In genomic region chr9:108967916-108968315, GRCh38 we compare ENCODE assay signal across 20 cellular contexts. TPM values are rescaled to one million over a fixed set of nuclear protein-coding genes. Genes with fewer than 3 reads are reported as not detected.
A peak's percentile ranks its signal among the peaks of the same experiment; 100 is the strongest.
DNase-seq lines count a peak whose midpoint lies in the region; ATAC-seq and TF ChIP-seq lines count a peak whose summit lies in the region.
"Had no signal": no experiment of that assay in that cellular context is flagged by ENCODE, and none has a peak within 500 bp of the region (broad histone marks: within the 10 kb centered on the region; RNA-seq: fewer than 3 reads in every experiment).

No MANE protein-coding gene starts in this region.

- CTCF ChIA-PET in activated naive CD4-positive, alpha-beta T cell treated with anti-CD3 and anti-CD28 coated beads for 36 hours (lab: Charles Lee), result no interaction called here

- H3K9me3 Mint-ChIP-seq in chondrocyte (ENCODE audit: low read depth) (peaks cover 5% of the 10 kb centered on the region), osteocyte (ENCODE audit: unreplicated experiment) (peaks cover 6% of the 10 kb centered on the region), endothelial cell (ENCODE audit: unreplicated experiment) (no peaks in the 10 kb centered on the region)
- peaks cover 13% of the 10 kb centered on the region for H3K9me3 Mint-ChIP-seq in activated naive CD4-positive, alpha-beta T cell treated with anti-CD3 and anti-CD28 coated beads for 36 hours

- peak overlapping the region; percentile 6; the same call in 1 of the 2 replicates for H3K4me3 ChIP-seq in SK-N-MC
- H3K4me3 ChIP-seq: Peyer's patch, SJSA1 had no signal

- H3K27ac ChIP-seq in SK-N-MC, result peak overlapping the region; percentile 75
- H3K27ac ChIP-seq: KMS-11, Peyer's patch, SJSA1 had no signal

- no peak for TF ChIP-seq CTCF in chondrocyte (IDR thresholded peaks at IDR 0.05)
- no peak for TF ChIP-seq CTCF in osteocyte (IDR thresholded peaks at IDR 0.05)
- no peak for TF ChIP-seq CTCF in endothelial cell (IDR thresholded peaks at IDR 0.05; ENCODE audit: unreplicated experiment)

- H3K27ac Mint-ChIP-seq in chondrocyte (ENCODE audit: unreplicated experiment) (peak overlapping the region; percentile 25), osteocyte (ENCODE audit: unreplicated experiment) (peak overlapping the region; percentile 43), endothelial cell (ENCODE audit: unreplicated experiment) (no peak overlapping the region)
- no peak overlapping the region for H3K27ac Mint-ChIP-seq in activated naive CD4-positive, alpha-beta T cell treated with anti-CD3 and anti-CD28 coated beads for 36 hours
- H3K27ac Mint-ChIP-seq: CD4-positive, CD25-positive, alpha-beta regulatory T cell had no signal

- H3K27me3 Mint-ChIP-seq in chondrocyte (ENCODE audit: low read depth) (no peaks in the 10 kb centered on the region), osteocyte (ENCODE audit: unreplicated experiment) (no peaks in the 10 kb centered on the region), endothelial cell (ENCODE audit: unreplicated experiment) (no peaks in the 10 kb centered on the region)
- H3K27me3 Mint-ChIP-seq in activated naive CD4-positive, alpha-beta T cell treated with anti-CD3 and anti-CD28 coated beads for 36 hours (ENCODE audit: low read depth), result no peaks in the 10 kb centered on the region
- H3K27me3 Mint-ChIP-seq: CD4-positive, CD25-positive, alpha-beta regulatory T cell had no signal

- DNase-seq in SK-N-MC (ENCODE audit: low read depth, low spot score) (no peak), chondrocyte (ENCODE audit: low spot score) (no peak), left ventricle myocardium superior (peak; percentile 51), osteocyte (ENCODE audit: extremely low spot score, unreplicated experiment) (no peak), T-helper 9 cell (no peak), endothelial cell (ENCODE audit: low spot score) (no peak)
- no peak for DNase-seq in activated naive CD4-positive, alpha-beta T cell treated with anti-CD3 and anti-CD28 coated beads for 36 hours
- no peak for DNase-seq in activated CD4-positive, CD25-positive, alpha-beta regulatory T cell treated with anti-CD3 and anti-CD28 coated beads, Interleukin-2, amount 50 U/mL, for 72 hours
- DNase-seq: CD4-positive, CD25-positive, alpha-beta regulatory T cell; DMS79 treated with DMSO at 0.1 percent for 48 hours; GOT3; IMR-90; NCI-H1105; NCI-H2081; NCI-H2171; NCI-H526; Peyer's patch had no signal

- intact Hi-C loops in left ventricle myocardium superior (cut with micrococcal nuclease), result no loop called here
- intact Hi-C loops in activated naive CD4-positive, alpha-beta T cell treated with anti-CD3 and anti-CD28 coated beads for 36 hours (cut with micrococcal nuclease), result no loop called here

- peaks cover 12% of the 10 kb centered on the region for H3K4me1 Mint-ChIP-seq in chondrocyte (ENCODE audit: low read depth)
- no peaks in the 10 kb centered on the region for H3K4me1 Mint-ChIP-seq in osteocyte (ENCODE audit: unreplicated experiment)
- no peaks in the 10 kb centered on the region for H3K4me1 Mint-ChIP-seq in endothelial cell (ENCODE audit: unreplicated experiment)
- no peaks in the 10 kb centered on the region for H3K4me1 Mint-ChIP-seq in activated naive CD4-positive, alpha-beta T cell treated with anti-CD3 and anti-CD28 coated beads for 36 hours (ENCODE audit: low read depth)
- H3K4me1 Mint-ChIP-seq: CD4-positive, CD25-positive, alpha-beta regulatory T cell had no signal

- H3K36me3 Mint-ChIP-seq in chondrocyte (ENCODE audit: low read depth), result peaks cover 11% of the 10 kb centered on the region
- peaks cover 35% of the 10 kb centered on the region for H3K36me3 Mint-ChIP-seq in osteocyte (ENCODE audit: unreplicated experiment)
- peaks cover 13% of the 10 kb centered on the region for H3K36me3 Mint-ChIP-seq in endothelial cell (ENCODE audit: low read depth, unreplicated experiment)
- H3K36me3 Mint-ChIP-seq in activated naive CD4-positive, alpha-beta T cell treated with anti-CD3 and anti-CD28 coated beads for 36 hours (ENCODE audit: low read depth), result peaks cover 13% of the 10 kb centered on the region

- H3K9ac ChIP-seq in SK-N-MC (ENCODE audit: insufficient read length), result no peak overlapping the region
- H3K9ac ChIP-seq: KMS-11 had no signal

- peak; percentile 89 for ATAC-seq in left ventricle myocardium superior
- ATAC-seq: HCT116 had no signal

- H3K4me3 Mint-ChIP-seq in chondrocyte (ENCODE audit: unreplicated experiment), result no peak overlapping the region
- H3K4me3 Mint-ChIP-seq in osteocyte (ENCODE audit: unreplicated experiment), result no peak overlapping the region
- H3K4me3 Mint-ChIP-seq in endothelial cell (ENCODE audit: unreplicated experiment), result no peak overlapping the region
- no peak overlapping the region for H3K4me3 Mint-ChIP-seq in activated naive CD4-positive, alpha-beta T cell treated with anti-CD3 and anti-CD28 coated beads for 36 hours
- H3K4me3 Mint-ChIP-seq: CD4-positive, CD25-positive, alpha-beta regulatory T cell had no signal

- H3K36me3 ChIP-seq in SK-N-MC (ENCODE audit: insufficient read depth, low read length), result peaks cover 14% of the 10 kb centered on the region
- H3K36me3 ChIP-seq: Peyer's patch had no signal

- no peaks in the 10 kb centered on the region for H3K9me3 ChIP-seq in SK-N-MC (ENCODE audit: low read depth, low read length)
- H3K9me3 ChIP-seq: Peyer's patch, SJSA1 had no signal

RNA-seq across cellular contexts. Expression of gene ABITRAM, which starts 33.7 kb away (rescaled TPM):
- total RNA-seq in chondrocyte, result 8.1 to 11.7 TPM (median 8.8 TPM) in 3 replicates
- 16.3 TPM for total RNA-seq in left ventricle myocardium superior
- 8.8 and 9.0 TPM in 2 replicates for total RNA-seq in osteocyte
- total RNA-seq in endothelial cell (ENCODE audit: unreplicated experiment), result 14.8 TPM
- total RNA-seq in activated naive CD4-positive, alpha-beta T cell treated with anti-CD3 and anti-CD28 coated beads for 36 hours, result 10 to 100 TPM; 10.7 to 11.2 TPM

RNA-seq across cellular contexts. Expression of gene ELP1, which starts 34.0 kb away (rescaled TPM):
- total RNA-seq in chondrocyte (24.3 to 32.2 TPM (median 24.4 TPM) in 3 replicates), left ventricle myocardium superior (20.7 TPM), osteocyte (25.7 and 26.1 TPM in 2 replicates), endothelial cell (ENCODE audit: unreplicated experiment) (23.2 TPM)
- total RNA-seq in activated naive CD4-positive, alpha-beta T cell treated with anti-CD3 and anti-CD28 coated beads for 36 hours, result 10 to 100 TPM; 22.3 to 27.3 TPM

RNA-seq across cellular contexts. Expression of gene CTNNAL1, which starts 45.4 kb away (rescaled TPM):
- total RNA-seq in chondrocyte, result 24.9 to 31.9 TPM (median 25.9 TPM) in 3 replicates
- total RNA-seq in left ventricle myocardium superior, result 77.9 TPM
- 46.3 and 55.4 TPM in 2 replicates for total RNA-seq in osteocyte
- total RNA-seq in endothelial cell (ENCODE audit: unreplicated experiment), result 31.2 TPM
- 10 to 100 TPM; 18.4 to 19.0 TPM for total RNA-seq in activated naive CD4-positive, alpha-beta T cell treated with anti-CD3 and anti-CD28 coated beads for 36 hours

Comparison
In these comparisons a context has a peak if more than half of its experiments do, and no peak if none do; other contexts are left out.
1. H3K27ac Mint-ChIP-seq: peak in chondrocyte (single experiment) and osteocyte (single experiment); none in endothelial cell (single experiment) and activated naive CD4-positive, alpha-beta T cell treated with anti-CD3 and anti-CD28 coated beads for 36 hours (single experiment).